ENCODE assay signal across 36 cellular contexts in the genomic region with DNA sequence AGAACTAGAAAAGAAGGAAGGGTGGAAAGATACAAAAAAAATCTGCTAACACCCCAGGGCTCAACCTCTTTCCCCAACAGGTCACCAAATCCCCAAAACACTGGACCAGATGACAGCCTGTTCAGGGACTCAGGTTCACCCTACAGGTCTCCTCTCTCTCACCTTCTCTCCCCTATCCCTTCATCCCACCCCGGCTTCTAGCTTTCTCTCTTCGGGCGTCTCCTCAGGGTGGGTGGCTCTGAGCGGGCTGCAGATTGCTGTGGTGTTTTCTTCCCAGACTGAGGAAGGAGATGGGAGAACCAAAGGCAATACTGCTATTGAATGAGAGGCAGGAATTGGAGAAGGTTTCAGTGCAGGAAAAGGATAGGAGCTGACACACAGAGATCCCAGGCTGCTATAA. TPM values are rescaled to one million over a fixed set of nuclear protein-coding genes. Genes with fewer than 3 reads are reported as not detected.
"Had no signal": no experiment of that assay in that cellular context is flagged by ENCODE, and none has a peak within 500 bp of the region (broad histone marks: within the 10 kb centered on the region; RNA-seq: fewer than 3 reads in every experiment).

No MANE protein-coding gene starts in this region.

- H3K4me3 Mint-ChIP-seq: activated CD4-positive, alpha-beta T cell treated with anti-CD3 and anti-CD28 coated beads, Interleukin-2, amount 10 ng/mL, durations not matched to agents 24 days and 14 days; activated CD8-positive, alpha-beta T cell treated with anti-CD3 and anti-CD28 coated beads for 36 hours; activated naive CD4-positive, alpha-beta T cell treated with anti-CD3 and anti-CD28 coated beads, Interleukin-2, amount 50 U/mL, for 24 hours; activated naive CD8-positive, alpha-beta T cell treated with anti-CD3 and anti-CD28 coated beads, Interleukin-2, amount 10 ng/mL, durations not matched to agents 7 days and 5 days; activated T-cell treated with anti-CD3 and anti-CD28 coated beads, Interleukin-2, amount 50 U/mL, for 72 hours; activated T-helper 17 cell treated with anti-CD3 and anti-CD28 coated beads, Interleukin-2, amount 50 U/mL, for 72 hours; brain; T-helper 1 cell treated with Interleukin-12 subunit alpha and Interleukin-12 subunit beta and Interleukin-4 antibody, amounts not matched to agents 30 μg/mL and 1 μg/mL, for 36 hours; T-helper 2 cell treated with Interferon-gamma antibody and Interleukin-4, amounts not matched to agents 5 μg/mL and 100 μg/mL, for 36 hours had no signal

- H3K9me3 Mint-ChIP-seq: activated CD4-positive, alpha-beta T cell treated with anti-CD3 and anti-CD28 coated beads, Interleukin-2, amount 10 ng/mL, durations not matched to agents 24 days and 14 days; activated CD8-positive, alpha-beta T cell treated with anti-CD3 and anti-CD28 coated beads for 36 hours; activated naive CD4-positive, alpha-beta T cell treated with anti-CD3 and anti-CD28 coated beads, Interleukin-2, amount 50 U/mL, for 24 hours; activated naive CD8-positive, alpha-beta T cell treated with anti-CD3 and anti-CD28 coated beads, Interleukin-2, amount 10 ng/mL, durations not matched to agents 7 days and 5 days; activated T-cell treated with anti-CD3 and anti-CD28 coated beads, Interleukin-2, amount 50 U/mL, for 72 hours; activated T-helper 17 cell treated with anti-CD3 and anti-CD28 coated beads, Interleukin-2, amount 50 U/mL, for 72 hours; brain; T-helper 1 cell treated with Interleukin-12 subunit alpha and Interleukin-12 subunit beta and Interleukin-4 antibody, amounts not matched to agents 30 μg/mL and 1 μg/mL, for 36 hours; T-helper 2 cell treated with Interferon-gamma antibody and Interleukin-4, amounts not matched to agents 5 μg/mL and 100 μg/mL, for 36 hours had no signal

- H3K27ac ChIP-seq: adrenal gland, KMS-11, Peyer's patch, SJSA1 had no signal

- H3K27me3 Mint-ChIP-seq: activated CD4-positive, alpha-beta T cell treated with anti-CD3 and anti-CD28 coated beads, Interleukin-2, amount 10 ng/mL, durations not matched to agents 24 days and 14 days had no signal

- H3K4me3 ChIP-seq: adrenal gland, Peyer's patch, SJSA1 had no signal

- H3K27ac Mint-ChIP-seq: activated CD4-positive, alpha-beta T cell treated with anti-CD3 and anti-CD28 coated beads, Interleukin-2, amount 10 ng/mL, durations not matched to agents 24 days and 14 days; activated CD8-positive, alpha-beta T cell treated with anti-CD3 and anti-CD28 coated beads for 36 hours; activated naive CD4-positive, alpha-beta T cell treated with anti-CD3 and anti-CD28 coated beads, Interleukin-2, amount 50 U/mL, for 24 hours; activated naive CD8-positive, alpha-beta T cell treated with anti-CD3 and anti-CD28 coated beads, Interleukin-2, amount 10 ng/mL, durations not matched to agents 7 days and 5 days; activated T-cell treated with anti-CD3 and anti-CD28 coated beads, Interleukin-2, amount 50 U/mL, for 72 hours; activated T-helper 17 cell treated with anti-CD3 and anti-CD28 coated beads, Interleukin-2, amount 50 U/mL, for 72 hours; brain; T-helper 1 cell treated with Interleukin-12 subunit alpha and Interleukin-12 subunit beta and Interleukin-4 antibody, amounts not matched to agents 30 μg/mL and 1 μg/mL, for 36 hours; T-helper 2 cell treated with Interferon-gamma antibody and Interleukin-4, amounts not matched to agents 5 μg/mL and 100 μg/mL, for 36 hours had no signal

- H3K4me1 ChIP-seq: adrenal gland, Peyer's patch, SJSA1 had no signal

- H3K4me1 Mint-ChIP-seq: activated CD4-positive, alpha-beta T cell treated with anti-CD3 and anti-CD28 coated beads, Interleukin-2, amount 10 ng/mL, durations not matched to agents 24 days and 14 days; activated naive CD4-positive, alpha-beta T cell treated with anti-CD3 and anti-CD28 coated beads, Interleukin-2, amount 50 U/mL, for 24 hours; activated naive CD8-positive, alpha-beta T cell treated with anti-CD3 and anti-CD28 coated beads, Interleukin-2, amount 10 ng/mL, durations not matched to agents 7 days and 5 days; activated T-helper 17 cell treated with anti-CD3 and anti-CD28 coated beads, Interleukin-2, amount 50 U/mL, for 72 hours had no signal

- H3K36me3 ChIP-seq: adrenal gland, Peyer's patch, SJSA1 had no signal

- DNase-seq: activated CD4-positive, alpha-beta T cell treated with anti-CD3 and anti-CD28 coated beads, Interleukin-2, amount 10 ng/mL, durations not matched to agents 24 days and 14 days; activated CD4-positive, alpha-beta T cell treated with anti-CD3 and anti-CD28 coated beads, Interleukin-2, amount 50 U/mL, for 4 hours; activated CD8-positive, alpha-beta T cell treated with anti-CD3 and anti-CD28 coated beads for 36 hours; activated effector memory CD4-positive, alpha-beta T cell treated with anti-CD3 and anti-CD28 coated beads, Interleukin-2, amount 50 U/mL, for 16 hours; activated naive CD4-positive, alpha-beta T cell treated with Interleukin-2 at 50 U/mL for 16 hours; activated naive CD8-positive, alpha-beta T cell treated with anti-CD3 and anti-CD28 coated beads, Interleukin-2, amount 10 ng/mL, durations not matched to agents 7 days and 5 days; activated T-cell treated with anti-CD3 and anti-CD28 coated beads, Interleukin-2, amount 50 U/mL, for 1 hour; activated T-cell treated with anti-CD3 and anti-CD28 coated beads, Interleukin-2, amount 50 U/mL, for 72 hours; central memory CD4-positive, alpha-beta T cell; MM.1S; MV-4-11; NCI-H1092; NCI-H1436 treated with DMSO at 0.1 percent for 48 hours; NCI-H1694 treated with DMSO at 0.1 percent for 48 hours; NCI-H2029; NCI-H2107; NCI-H2171; NCI-H2227 treated with DMSO at 0.1 percent for 48 hours; NCI-H446; NCI-H510A treated with DMSO at 0.1 percent for 48 hours; NCI-H69; NCI-H82; PC-3; RPMI8226; SHP77 treated with DMSO at 0.1 percent for 48 hours; SK-N-SH had no signal

- H3K9me3 ChIP-seq: adrenal gland, Peyer's patch, SJSA1, SK-N-SH had no signal

- H3K36me3 Mint-ChIP-seq: activated naive CD4-positive, alpha-beta T cell treated with anti-CD3 and anti-CD28 coated beads, Interleukin-2, amount 50 U/mL, for 24 hours; activated naive CD8-positive, alpha-beta T cell treated with anti-CD3 and anti-CD28 coated beads, Interleukin-2, amount 10 ng/mL, durations not matched to agents 7 days and 5 days; brain had no signal

- H3K9ac ChIP-seq: KMS-11, SK-N-SH had no signal

- H3K4me2 ChIP-seq: KMS-11, SK-N-SH had no signal

- H3K27me3 ChIP-seq: adrenal gland, Peyer's patch, SJSA1 had no signal

RNA-seq across cellular contexts. Expression of a gene that starts 39.3 kb away (rescaled TPM):
- total RNA-seq: activated CD4-positive, alpha-beta T cell treated with anti-CD3 and anti-CD28 coated beads, Interleukin-2, amount 10 ng/mL, durations not matched to agents 24 days and 14 days; activated CD8-positive, alpha-beta T cell treated with anti-CD3 and anti-CD28 coated beads for 36 hours; activated naive CD8-positive, alpha-beta T cell treated with anti-CD3 and anti-CD28 coated beads, Interleukin-2, amount 10 ng/mL, durations not matched to agents 7 days and 5 days; activated T-cell treated with anti-CD3 and anti-CD28 coated beads, Interleukin-2, amount 50 U/mL, for 72 hours; activated T-helper 17 cell treated with anti-CD3 and anti-CD28 coated beads, Interleukin-2, amount 50 U/mL, for 72 hours; bronchial epithelial cell; PC-3; SJSA1 had no signal
- polyA plus RNA-seq: SK-N-SH had no signal
